Comparison of ENCODE assay signal across 28 cellular contexts in the genomic region with DNA sequence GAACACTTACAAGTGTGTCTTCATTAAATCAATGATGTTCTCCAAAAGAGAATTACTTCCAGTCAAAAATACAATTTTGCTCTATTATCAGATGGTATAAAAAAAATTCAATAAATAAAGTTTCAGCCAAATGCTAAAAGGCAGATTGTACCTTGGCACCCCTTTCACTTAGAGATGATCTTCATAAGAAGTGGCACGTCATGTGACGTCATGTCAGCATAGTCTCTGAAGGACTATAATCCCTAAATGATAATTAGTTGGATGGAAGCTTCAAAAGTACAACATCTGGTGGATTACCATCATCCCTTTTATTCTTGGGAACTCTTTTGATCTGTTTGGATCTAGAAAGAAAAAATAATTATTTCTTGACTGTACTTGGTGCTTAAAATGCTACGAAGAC.
"Had no signal": no experiment of that assay in that cellular context is flagged by ENCODE, and none has a peak within 500 bp of the region (broad histone marks: within the 10 kb centered on the region; RNA-seq: fewer than 3 reads in every experiment).

No MANE protein-coding gene starts in this region.

- DNase-seq: natural killer cell; occipital lobe; ovary; posterior cingulate gyrus; psoas muscle; right cardiac atrium; spleen; stimulated activated CD4-positive, alpha-beta T cell treated with anti-CD3 and anti-CD28 coated beads, Interleukin-12 subunit alpha, Interleukin-12 subunit beta, amount 100 ng/mL, for 4 hours; stimulated activated CD4-positive, alpha-beta T cell treated with anti-CD3 and anti-CD28 coated beads, Interleukin-1b, Interleukin-23, amount 100 ng/mL, for 48 hours; stimulated activated CD4-positive, alpha-beta T cell treated with anti-CD3 and anti-CD28 coated beads, Interleukin-4, amount 100 ng/mL, for 1 hour; stimulated activated CD4-positive, alpha-beta T cell treated with anti-CD3 and anti-CD28 coated beads, Interleukin-4, amount 100 ng/mL, for 4 hours; stimulated activated CD8-positive, alpha-beta memory T cell treated with anti-CD3 and anti-CD28 coated beads, Interleukin-4, amount 100 ng/mL, for 48 hours; stimulated activated naive CD4-positive, alpha-beta T cell; stimulated activated naive CD8-positive, alpha-beta T cell treated with anti-CD3 and anti-CD28 coated beads, Interleukin-15, amount 100 ng/mL, for 72 hours; stimulated activated naive CD8-positive, alpha-beta T cell treated with anti-CD3 and anti-CD28 coated beads, Interleukin-15, Interleukin-2, amounts not matched to agents 100 U/mL and 50 U/mL, for 24 hours; substantia nigra; testis; tibial artery; transverse colon; upper lobe of right lung; uterus had no signal

- H2AFZ ChIP-seq: neural progenitor cell, parathyroid adenoma had no signal

- H3K27ac ChIP-seq: neural progenitor cell, ovary, parathyroid adenoma, psoas muscle, skin epidermis, spleen, suprapubic skin, testis, tibial artery, transverse colon, upper lobe of right lung, uterus had no signal

- H3K4me3 ChIP-seq: neural progenitor cell, ovary, psoas muscle, skin epidermis, smooth muscle cell, spleen, suprapubic skin, testis, tibial artery, transverse colon, upper lobe of right lung, uterus had no signal

- H3K9ac ChIP-seq: neural progenitor cell, parathyroid adenoma had no signal

- ATAC-seq: natural killer cell; psoas muscle; right cardiac atrium; sciatic nerve; stimulated activated memory B cell treated with anti-CD40 and anti-IgM and Interleukin-4, amounts not matched to agents 10 μg/mL and 1 μg/mL and 100 μg/mL, for 72 hours; stimulated activated naive CD8-positive, alpha-beta T cell treated with anti-CD3 and anti-CD28 coated beads, Interleukin-15, amount 100 ng/mL, for 72 hours; stimulated activated naive CD8-positive, alpha-beta T cell treated with anti-CD3 and anti-CD28 coated beads, Interleukin-15, Interleukin-2, amounts not matched to agents 100 U/mL and 50 U/mL, for 24 hours; upper lobe of right lung had no signal

- H3K4me1 ChIP-seq: neural progenitor cell, parathyroid adenoma, psoas muscle, spleen, suprapubic skin, testis, tibial artery, upper lobe of right lung, uterus had no signal

- H3K4me2 ChIP-seq: neural progenitor cell, smooth muscle cell had no signal

- H3K27me3 ChIP-seq: ovary, spleen, suprapubic skin, testis, tibial artery, transverse colon, upper lobe of right lung, uterus had no signal

- H3K36me3 ChIP-seq: neural progenitor cell, ovary, spleen, suprapubic skin, tibial artery, transverse colon, upper lobe of right lung, uterus had no signal

- H3K9me3 ChIP-seq: ovary, psoas muscle, spleen, suprapubic skin, testis, tibial artery, transverse colon, upper lobe of right lung, uterus had no signal

- H3K79me2 ChIP-seq: parathyroid adenoma had no signal
